8 cellular contexts compared by ENCODE assay signal in the genomic region with DNA sequence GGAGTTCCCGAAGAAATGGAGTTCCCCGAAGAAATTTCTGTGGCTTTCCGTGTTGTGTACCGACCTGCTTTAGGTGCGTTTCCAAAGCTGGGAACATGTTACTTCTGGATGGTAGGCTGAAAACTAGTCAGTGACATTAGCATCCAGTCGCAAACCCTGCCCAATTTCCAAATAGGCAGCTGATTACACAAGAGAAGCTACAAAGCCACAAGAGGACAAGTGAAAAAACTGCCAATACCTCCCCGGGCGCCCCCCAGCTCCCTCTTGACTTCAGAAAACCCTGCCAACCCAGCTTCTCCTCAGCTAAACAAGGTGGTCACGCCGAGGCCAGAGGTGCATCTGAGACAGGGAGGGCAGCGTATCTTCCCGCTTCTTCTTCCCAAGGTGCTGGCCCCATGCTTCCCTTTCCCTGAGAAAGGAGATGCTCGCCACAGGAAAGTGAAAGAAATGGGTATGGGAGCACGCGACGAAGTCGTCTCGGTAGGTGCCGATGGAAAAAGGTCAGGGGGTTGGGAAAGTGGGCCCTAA. TPM values are rescaled to one million over a fixed set of nuclear protein-coding genes. Genes with fewer than 3 reads are reported as not detected.
DNase-seq lines count a peak whose midpoint lies in the region; ATAC-seq and TF ChIP-seq lines count a peak whose summit lies in the region.

No MANE protein-coding gene starts in this region.

- ATAC-seq in GM19025 (IDR thresholded peaks at IDR 0.05; ENCODE audit: low read depth, unreplicated experiment), result peak; percentile 3
- ATAC-seq in GM21360 (IDR thresholded peaks at IDR 0.05; ENCODE audit: unreplicated experiment), result no peak

- H3K9me3 ChIP-seq in BE2C, result no peaks in the 10 kb centered on the region

- in situ Hi-C loops in ACHN (cut with HindIII; ENCODE audit: low pct_ligation_motif_present, low pct_unique_long_range_greater_than_20kb, low sequenced_read_pairs), result no loop called here

- no peak for TF ChIP-seq CTCF in BE2C (IDR thresholded peaks at IDR 0.05; ENCODE audit: low read depth, low read length)

- peak; percentile 18 for DNase-seq in ACHN
- peak; percentile 52 for DNase-seq in NCI-H2227 treated with DMSO at 0.1 percent for 48 hours (lab: John Stamatoyannopoulos, UW)
- DNase-seq in amniotic stem cell (lab: John Stamatoyannopoulos, UW), result peak; percentile 3
- peak; percentile 47 for DNase-seq in stimulated activated CD8-positive, alpha-beta memory T cell treated with anti-CD3 and anti-CD28 coated beads, Interleukin-4, amount 100 ng/mL, for 48 hours
- DNase-seq in BE2C, result no peak

- H3K4me1 ChIP-seq in BE2C, result no peaks in the 10 kb centered on the region

- H3K4me3 ChIP-seq in iPS-11a (ENCODE audit: low read depth, low read length), result peak overlapping the region; percentile 58
- no peak overlapping the region for H3K4me3 ChIP-seq in BE2C (ENCODE audit: low read depth, low read length)

- no peaks in the 10 kb centered on the region for H3K27me3 ChIP-seq in BE2C

- peaks cover 22% of the 10 kb centered on the region for H3K36me3 ChIP-seq in BE2C

RNA-seq across cellular contexts. Expression of a gene that starts 0.6 kb away (rescaled TPM):
- polyA plus RNA-seq in BE2C (2012; ENCODE audit: insufficient read depth, insufficient read length, low read depth), result not detected

RNA-seq across cellular contexts. Expression of a gene that starts 52.5 kb away (rescaled TPM):
- 29.9 TPM for polyA plus RNA-seq in BE2C (2012; ENCODE audit: insufficient read depth, insufficient read length, low read depth)
